ENCODE assay signal across 19 cellular contexts in the genomic region with DNA sequence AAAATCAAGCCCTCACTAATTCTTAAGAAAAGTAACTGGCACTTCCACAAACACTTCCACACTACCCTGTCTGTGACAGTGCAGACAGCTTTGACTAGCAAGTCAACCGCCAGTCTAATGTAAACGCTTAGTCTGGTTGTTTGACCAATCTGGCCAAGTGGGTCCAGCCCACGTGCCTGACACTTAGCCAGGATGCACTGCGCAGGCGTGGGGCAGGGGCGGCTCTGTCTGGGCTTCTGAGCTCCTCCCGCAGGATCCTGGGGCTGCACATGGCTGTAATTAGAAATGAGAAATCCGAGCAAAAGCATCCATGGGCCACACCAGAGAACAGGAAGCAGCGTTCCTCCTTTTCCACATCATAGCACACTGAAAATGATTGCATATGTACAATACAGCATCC.
"Had no signal": no experiment of that assay in that cellular context is flagged by ENCODE, and none has a peak within 500 bp of the region (broad histone marks: within the 10 kb centered on the region; RNA-seq: fewer than 3 reads in every experiment).

No MANE protein-coding gene starts in this region.

- H3K4me3 ChIP-seq: ascending aorta, left lung, sigmoid colon, thoracic aorta had no signal

- DNase-seq: activated CD4-positive, alpha-beta T cell treated with anti-CD3 and anti-CD28 coated beads for 1 hour; activated CD4-positive, alpha-beta T cell treated with anti-CD3 and anti-CD28 coated beads, Interleukin-2, amount 50 U/mL, for 1 hour; activated CD8-positive, alpha-beta T cell treated with anti-CD3 and anti-CD28 coated beads, Interleukin-2, amount 10 ng/mL, durations not matched to agents 7 days and 5 days; activated gamma-delta T cell treated with Interleukin-2 at 50 U/mL for 16 hours; brain microvascular endothelial cell; caudate nucleus; effector CD4-positive, alpha-beta T cell; erythroblast; foreskin keratinocyte; left lung; natural killer cell; retina; sigmoid colon; stimulated activated CD4-positive, alpha-beta T cell treated with anti-CD3 and anti-CD28 coated beads, Interleukin-2, amount 100 ng/mL, for 48 hours; stimulated activated CD8-positive, alpha-beta memory T cell treated with anti-CD3 and anti-CD28 coated beads, Interleukin-4, amount 100 ng/mL, for 48 hours; stimulated activated naive B cell treated with anti-CD40 and anti-IgM and Interleukin-4, amounts not matched to agents 10 μg/mL and 1 μg/mL and 100 μg/mL, for 72 hours had no signal

- ATAC-seq: activated CD8-positive, alpha-beta T cell treated with anti-CD3 and anti-CD28 coated beads, Interleukin-2, amount 10 ng/mL, durations not matched to agents 7 days and 5 days; activated naive CD4-positive, alpha-beta T cell treated with anti-CD3 and anti-CD28 coated beads, Interleukin-2, amount 50 U/mL, for 72 hours; foreskin keratinocyte; left lung; natural killer cell; stimulated activated naive B cell treated with anti-CD40 and anti-IgM and Interleukin-4, amounts not matched to agents 10 μg/mL and 1 μg/mL and 100 μg/mL, for 72 hours had no signal

- H3K9me3 ChIP-seq: ascending aorta, left lung, sigmoid colon, thoracic aorta had no signal

- H3K36me3 ChIP-seq: ascending aorta, brain microvascular endothelial cell, left lung, sigmoid colon, thoracic aorta had no signal

- H3K27me3 ChIP-seq: ascending aorta, brain microvascular endothelial cell, foreskin keratinocyte, sigmoid colon had no signal

- H3K4me1 ChIP-seq: ascending aorta, foreskin keratinocyte, left lung, sigmoid colon had no signal

- H3K27ac ChIP-seq: ascending aorta, brain microvascular endothelial cell, foreskin keratinocyte, left lung, sigmoid colon, thoracic aorta had no signal
